ENCODE assay signal across 25 cellular contexts in the genomic region with DNA sequence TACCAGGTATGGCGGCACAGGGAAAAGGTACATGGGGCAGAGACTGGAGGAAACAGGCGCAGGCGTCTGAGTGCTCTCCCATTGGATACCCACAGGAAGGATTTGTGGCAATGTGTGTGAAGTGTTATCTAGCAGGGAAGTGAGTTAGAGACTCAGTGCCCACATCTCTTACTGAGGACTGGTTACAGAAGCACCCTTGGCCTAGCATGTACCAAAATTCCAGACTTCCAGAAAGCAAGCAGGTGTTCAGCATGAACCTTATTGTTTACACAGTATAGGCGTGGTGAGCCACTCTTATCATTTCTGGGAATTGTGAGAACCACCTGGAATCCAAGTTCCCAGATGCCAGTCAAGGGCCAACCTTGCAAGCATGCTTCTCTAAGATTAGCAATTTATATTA. TPM values are rescaled to one million over a fixed set of nuclear protein-coding genes. Genes with fewer than 3 reads are reported as not detected.
DNase-seq lines count a peak whose midpoint lies in the region; ATAC-seq, FAIRE-seq and TF ChIP-seq lines count a peak whose summit lies in the region.
"Had no signal": no experiment of that assay in that cellular context is flagged by ENCODE, and none has a peak within 500 bp of the region (broad histone marks: within the 10 kb centered on the region; RNA-seq: fewer than 3 reads in every experiment).

No MANE protein-coding gene starts in this region.

- TF ChIP-seq CTCF in CD14-positive monocyte (IDR thresholded peaks at IDR 0.05) (no peak), pancreas (IDR thresholded peaks at IDR 0.05) (no peak), omental fat pad (IDR thresholded peaks at IDR 0.05) (no peak)

- ATAC-seq in pancreas (peak; percentile 69 to 86 (median 86)), omental fat pad (ENCODE audit: low FRiP score) (no peak)
- ATAC-seq: naive thymus-derived CD4-positive, alpha-beta T cell; sciatic nerve; SK-N-SH treated with all-trans-retinoic acid at 6 μM for 48 hours; stimulated activated effector memory CD8-positive, alpha-beta T cell treated with anti-CD3 and anti-CD28 coated beads, Interleukin-12 subunit alpha, Interleukin-12 subunit beta, amount 100 ng/mL, for 72 hours had no signal

- H3K27ac Mint-ChIP-seq in CD14-positive monocyte, result peak overlapping the region in 4 of 7 donors; percentile 1 to 65 (median 58)

- no peaks in the 10 kb centered on the region for H3K27me3 Mint-ChIP-seq in CD14-positive monocyte (ENCODE audit: low read depth in 3 of 3)
- H3K27me3 Mint-ChIP-seq: CD8-positive, alpha-beta memory T cell; naive thymus-derived CD4-positive, alpha-beta T cell had no signal

- no peaks in the 10 kb centered on the region for H3K27me3 ChIP-seq in pancreas
- H3K27me3 ChIP-seq: ovary had no signal

- FAIRE-seq in pancreas (lab: Jason Lieb, UNC), result no peak
- FAIRE-seq: RCC 7860 had no signal

- no peaks in the 10 kb centered on the region for H3K9me3 ChIP-seq in pancreas
- H3K9me3 ChIP-seq: ovary had no signal

- no peaks in the 10 kb centered on the region for H3K9me3 Mint-ChIP-seq in CD14-positive monocyte
- H3K9me3 Mint-ChIP-seq: CD8-positive, alpha-beta memory T cell; naive thymus-derived CD4-positive, alpha-beta T cell; stimulated activated effector memory CD8-positive, alpha-beta T cell treated with anti-CD3 and anti-CD28 coated beads, Interleukin-12 subunit alpha, Interleukin-12 subunit beta, amount 100 ng/mL, for 72 hours had no signal

- H3K27ac ChIP-seq in pancreas, result peak overlapping the region in 3 of 4 donors; percentile 2 to 76 (median 64)
- H3K27ac ChIP-seq: ovary had no signal

- 61 to 70% methylated on average over 4 of the region's 4 CpGs for WGBS in pancreas, 2 donors

- H3K4me1 Mint-ChIP-seq in CD14-positive monocyte, result peaks cover 1% of the 10 kb centered on the region

- intact Hi-C loops in CD14-positive monocyte (cut with micrococcal nuclease), result no loop called here
- intact Hi-C loops in pancreas (cut with DNase I), result no loop called here

- peaks cover 5 to 53% (median 20%) of the 10 kb centered on the region in 3 donors for H3K4me1 ChIP-seq in pancreas

- no peak overlapping the region for H3K4me3 Mint-ChIP-seq in CD14-positive monocyte
- H3K4me3 Mint-ChIP-seq: CD8-positive, alpha-beta memory T cell; naive thymus-derived CD4-positive, alpha-beta T cell; stimulated activated effector memory CD8-positive, alpha-beta T cell treated with anti-CD3 and anti-CD28 coated beads, Interleukin-12 subunit alpha, Interleukin-12 subunit beta, amount 100 ng/mL, for 72 hours had no signal

- DNase-seq in CD14-positive monocyte (ENCODE audit: low spot score), result no peak
- DNase-seq in NCI-H1105 treated with DMSO at 0.1 percent for 48 hours (lab: John Stamatoyannopoulos, UW), result peak; percentile 78
- peak; percentile 8 for DNase-seq in NCI-H774 (lab: John Stamatoyannopoulos, UW)
- DNase-seq in pancreas, result peak in 3 of 6 donors; percentile 56 to 70 (median 67)
- DNase-seq in cerebellum (ENCODE audit: low spot score), result no peak
- DNase-seq in activated CD4-positive, alpha-beta T cell treated with anti-CD3 and anti-CD28 coated beads for 48 hours, result no peak
- no peak for DNase-seq in omental fat pad (ENCODE audit: low spot score)
- DNase-seq: activated CD4-positive, CD25-positive, alpha-beta regulatory T cell treated with anti-CD3 and anti-CD28 coated beads, Interleukin-2, amount 50 U/mL, for 72 hours; activated naive CD4-positive, alpha-beta T cell treated with anti-CD3 and anti-CD28 coated beads, Interleukin-2, amount 50 U/mL, for 16 hours; activated T-cell treated with anti-CD3 and anti-CD28 coated beads, Interleukin-2, amount 50 U/mL, for 48 hours; CD8-positive, alpha-beta memory T cell; cerebellar nuclear complex; effector CD8-positive, alpha-beta T cell; H7; naive thymus-derived CD4-positive, alpha-beta T cell; NCI-H2081; ovary had no signal

- no peak overlapping the region for H3K4me3 ChIP-seq in pancreas
- H3K4me3 ChIP-seq: ovary had no signal

- H3K36me3 Mint-ChIP-seq in CD14-positive monocyte, result peaks cover 79 to 89% of the 10 kb centered on the region in 2 donors

- peaks cover 4 to 17% (median 7%) of the 10 kb centered on the region in 3 donors for H3K36me3 ChIP-seq in pancreas
- H3K36me3 ChIP-seq: ovary had no signal

RNA-seq across cellular contexts. Expression of a gene that starts 14.2 kb away (rescaled TPM):
- 10 to 100 TPM; 17.1 to 17.3 TPM for polyA plus RNA-seq in CD14-positive monocyte
- 10 to 100 TPM in 5 of 6 donors, 1 to 10 TPM in 1; 9.0 to 17.8 (median 15.7) TPM for total RNA-seq in pancreas
- polyA plus RNA-seq in pancreas, result 10 to 100 TPM; 28.5 to 42.1 TPM
- total RNA-seq in cerebellum, result 12.5 TPM
- 10 to 100 TPM; 25.8 to 37.8 (median 31.9) TPM for total RNA-seq in omental fat pad

RNA-seq across cellular contexts. Expression of a gene that starts 42.0 kb away (rescaled TPM):
- polyA plus RNA-seq in CD14-positive monocyte (not detected), pancreas (under 1 TPM in 1 of 2 donors, not detected in 1; 0.80 TPM)
- total RNA-seq in pancreas (not detected), cerebellum (not detected), omental fat pad (not detected)
- total RNA-seq: activated CD8-positive, alpha-beta memory T cell treated with anti-CD3 and anti-CD28 coated beads for 36 hours; CD8-positive, alpha-beta memory T cell; frontal cortex; H7; kidney epithelial cell; naive thymus-derived CD4-positive, alpha-beta T cell; ovary; sciatic nerve had no signal
- polyA plus RNA-seq: CD8-positive, alpha-beta memory T cell; esophagus; naive thymus-derived CD4-positive, alpha-beta T cell; ovary had no signal

RNA-seq across cellular contexts. Expression of a gene that starts 42.3 kb away (rescaled TPM):
- 1 to 10 TPM; 4.9 to 6.8 TPM for polyA plus RNA-seq in CD14-positive monocyte
- total RNA-seq in pancreas, result 10 to 100 TPM; 21.3 to 78.4 (median 31.3) TPM
- polyA plus RNA-seq in pancreas, result 10 to 100 TPM; 64.6 to 75.2 TPM
- total RNA-seq in cerebellum, result 29.4 TPM
- total RNA-seq in omental fat pad, result 10 to 100 TPM; 15.1 to 29.3 (median 19.7) TPM

Comparison
In these comparisons a context has a peak if more than half of its experiments do, and no peak if none do; other contexts are left out.
1. DNase-seq: peak in NCI-H1105 treated with DMSO at 0.1 percent for 48 hours (single experiment) and NCI-H774 (single experiment); none in CD14-positive monocyte (single experiment), cerebellum (single experiment), activated CD4-positive, alpha-beta T cell treated with anti-CD3 and anti-CD28 coated beads for 48 hours (single experiment) and omental fat pad (single experiment).